Comparison of ENCODE assay signal across 1 cellular context in genomic region chr12:92912052-92912451, GRCh38.
TF ChIP-seq lines count a peak whose summit lies in the region.

No MANE protein-coding gene starts in this region.

TF ChIP-seq in IMR-90, 13 proteins besides CTCF, POLR2A, EP300 and RAD21:
- TF ChIP-seq BHLHE40 (IDR thresholded peaks at IDR 0.05; ENCODE audit: low read depth, low read length) (no peak), CHD1 (IDR thresholded peaks at IDR 0.05; ENCODE audit: low read depth, low read length) (no peak), FOS (IDR thresholded peaks at IDR 0.05; ENCODE audit: low read depth, low read length) (no peak), MAFK (IDR thresholded peaks at IDR 0.05; ENCODE audit: low read depth, low read length) (no peak), RFX5 (IDR thresholded peaks at IDR 0.05; ENCODE audit: low read depth, low read length) (no peak), ELK1 (IDR thresholded peaks at IDR 0.05; ENCODE audit: borderline replicate concordance, low read depth, low read length) (no peak), MAZ (IDR thresholded peaks at IDR 0.05; ENCODE audit: borderline replicate concordance, low read depth, low read length) (no peak), SMC3 (IDR thresholded peaks at IDR 0.05; ENCODE audit: low read depth, low read length) (no peak), MXI1 (IDR thresholded peaks at IDR 0.05; ENCODE audit: borderline replicate concordance, low read depth, low read length) (no peak), NFE2L2 (IDR thresholded peaks at IDR 0.05; ENCODE audit: low read depth, low read length) (no peak), USF2 (IDR thresholded peaks at IDR 0.05; ENCODE audit: low read depth, low read length) (no peak), CEBPB (IDR thresholded peaks at IDR 0.05; ENCODE audit: low read depth, low read length) (no peak), RCOR1 (IDR thresholded peaks at IDR 0.05; ENCODE audit: insufficient replicate concordance, low read length) (no peak)
